ENCODE assay signal across 11 cellular contexts in genomic region chr14:65352964-65353530, GRCh38. TPM values are rescaled to one million over a fixed set of nuclear protein-coding genes. Genes with fewer than 3 reads are reported as not detected.
DNase-seq lines count a peak whose midpoint lies in the region; ATAC-seq and TF ChIP-seq lines count a peak whose summit lies in the region.
"Had no signal": no experiment of that assay in that cellular context is flagged by ENCODE, and none has a peak within 500 bp of the region (broad histone marks: within the 10 kb centered on the region; RNA-seq: fewer than 3 reads in every experiment).

No MANE protein-coding gene starts in this region.

- H3K79me2 ChIP-seq in DOHH2 (ENCODE audit: control insufficient read depth, low read length), result no peaks in the 10 kb centered on the region
- no peaks in the 10 kb centered on the region for H3K79me2 ChIP-seq in GM23338 (replicated peaks; ENCODE audit: insufficient read depth)

- peak overlapping the region; percentile 42 for H3K4me3 ChIP-seq in DOHH2 (ENCODE audit: low read length)
- H3K4me3 ChIP-seq in HEK293 (ENCODE audit: low read depth, low read length), result no peak overlapping the region
- no peak overlapping the region for H3K4me3 ChIP-seq in GM23338
- H3K4me3 ChIP-seq: adrenal gland had no signal

- POLR2A ChIA-PET in HEK293 (lab: Yijun Ruan, JAX), result no interaction called here

- DNase-seq in memory B cell (ENCODE audit: low spot score in 2 of 2), result peak in 1 of 2 donors; percentile 38
- DNase-seq in NCI-H524 treated with DMSO at 0.1 percent for 48 hours (lab: John Stamatoyannopoulos, UW), result no peak
- no peak for DNase-seq in GM23338 (ENCODE audit: low spot score)
- DNase-seq in midbrain (lab: John Stamatoyannopoulos, UW), result no peak
- no peak for DNase-seq in NCI-H69 (lab: John Stamatoyannopoulos, UW)
- DNase-seq: adrenal gland, NCI-H1694 treated with DMSO at 0.1 percent for 48 hours, T-helper 17 cell had no signal

- ATAC-seq in SK-N-SH treated with all-trans-retinoic acid at 6 μM for 48 hours (peak; percentile 70), memory B cell (ENCODE audit: low read depth) (peak; percentile 60), GM23338 (no peak)
- ATAC-seq: T-helper 17 cell had no signal

- peaks cover 65% of the 10 kb centered on the region for H3K4me1 Mint-ChIP-seq in memory B cell
- peaks cover 15% of the 10 kb centered on the region for H3K4me1 Mint-ChIP-seq in GM23338

- no peaks in the 10 kb centered on the region for H3K9me2 ChIP-seq in DOHH2 (replicated peaks; ENCODE audit: control insufficient read depth, low read length)
- H3K9me2 ChIP-seq in GM23338 (ENCODE audit: insufficient read depth), result 0 out of 2 replicates have a peak, but pooled peaks cover 9% of the 10 kb centered on the region

- CTCF ChIA-PET in HEK293 (lab: Yijun Ruan, JAX), result no interaction called here

- H3K36me3 Mint-ChIP-seq in memory B cell (no peaks in the 10 kb centered on the region), GM23338 (ENCODE audit: low read depth) (no peaks in the 10 kb centered on the region)

- H3K27me3 ChIP-seq in DOHH2 (ENCODE audit: control insufficient read depth, low read length) (no peaks in the 10 kb centered on the region), GM23338 (ENCODE audit: insufficient read depth) (no peaks in the 10 kb centered on the region)
- H3K27me3 ChIP-seq: adrenal gland had no signal

- H3K9me3 ChIP-seq in DOHH2 (ENCODE audit: control insufficient read depth, insufficient read depth, low read length) (no peaks in the 10 kb centered on the region), HEK293 (ENCODE audit: control insufficient read depth, insufficient read depth, low read depth, low read length) (no peaks in the 10 kb centered on the region)
- H3K9me3 ChIP-seq: adrenal gland had no signal

- H3K27ac Mint-ChIP-seq in memory B cell, result peak overlapping the region; percentile 83
- H3K27ac Mint-ChIP-seq in GM23338, result no peak overlapping the region
- H3K27ac Mint-ChIP-seq: T-helper 17 cell had no signal

- H3K36me3 ChIP-seq in DOHH2 (ENCODE audit: control insufficient read depth, low read length) (no peaks in the 10 kb centered on the region), HEK293 (ENCODE audit: control insufficient read depth in 2 of 2, insufficient read depth in 1 of 2, low read length in 2 of 2) (no peaks in the 10 kb centered on the region), GM23338 (ENCODE audit: insufficient read depth) (no peaks in the 10 kb centered on the region)
- H3K36me3 ChIP-seq: adrenal gland had no signal

- H3K27me3 Mint-ChIP-seq in memory B cell (no peaks in the 10 kb centered on the region), GM23338 (ENCODE audit: insufficient read depth, low read depth, poor library complexity) (peaks cover 6% of the 10 kb centered on the region)
- H3K27me3 Mint-ChIP-seq: T-helper 17 cell had no signal

- no peak overlapping the region for H2AFZ ChIP-seq in GM23338

- H3F3A ChIP-seq in DOHH2 (ENCODE audit: control insufficient read depth, insufficient read depth) (peaks cover 37% of the 10 kb centered on the region), GM23338 (replicated peaks; ENCODE audit: low read depth) (no peaks in the 10 kb centered on the region)

- H3K4me1 ChIP-seq in DOHH2 (ENCODE audit: control insufficient read depth, low read length), result peaks cover 95% of the 10 kb centered on the region
- no peaks in the 10 kb centered on the region; the same call in 1 of the 2 replicates for H3K4me1 ChIP-seq in HEK293 (ENCODE audit: control insufficient read depth, insufficient read depth, low read length)
- peaks cover 11% of the 10 kb centered on the region for H3K4me1 ChIP-seq in GM23338 (ENCODE audit: insufficient read depth)
- H3K4me1 ChIP-seq: adrenal gland had no signal

- H3K4me3 Mint-ChIP-seq in memory B cell, result no peak overlapping the region
- H3K4me3 Mint-ChIP-seq in GM23338, result no peak overlapping the region
- H3K4me3 Mint-ChIP-seq: T-helper 17 cell had no signal

- H3K4me2 ChIP-seq in DOHH2 (ENCODE audit: low read length) (peak overlapping the region; percentile 43), GM23338 (no peak overlapping the region)

- H3K9me3 Mint-ChIP-seq in memory B cell (no peaks in the 10 kb centered on the region), GM23338 (no peaks in the 10 kb centered on the region)

- peak; percentile 35 for TF ChIP-seq CTCF in DOHH2 (IDR thresholded peaks at IDR 0.05; ENCODE audit: low read depth, low read length, poor library complexity, severe bottlenecking)
- no peak for TF ChIP-seq CTCF in HEK293 (tag by site-specific recombination; IDR thresholded peaks at IDR 0.05)
- no peak for TF ChIP-seq CTCF in GM23338 (conservative IDR thresholded peaks at IDR 0.05; ENCODE audit: low read depth in 2 of 2)

- H3K27ac ChIP-seq in DOHH2 (ENCODE audit: low read depth, low read length) (peak overlapping the region; percentile 95), HEK293 (ENCODE audit: extremely low read depth, low read depth, low read length) (no peak overlapping the region), GM23338 (ENCODE audit: low read depth) (no peak overlapping the region)
- H3K27ac ChIP-seq: adrenal gland had no signal

- no peaks in the 10 kb centered on the region for H4K20me1 ChIP-seq in DOHH2 (ENCODE audit: control insufficient read depth, insufficient read depth, low read depth, low read length)
- no peaks in the 10 kb centered on the region for H4K20me1 ChIP-seq in GM23338 (replicated peaks; ENCODE audit: insufficient read depth)

TF ChIP-seq in HEK293, 187 proteins besides CTCF, POLR2A, EP300 and RAD21 (continues in another document):
- no peak for TF ChIP-seq ZNF155 (tag by site-specific recombination; IDR thresholded peaks at IDR 0.05)
- no peak for TF ChIP-seq ZBTB7A (tag by site-specific recombination; IDR thresholded peaks at IDR 0.05; ENCODE audit: low read depth)
- TF ChIP-seq ZNF664 (tag by site-specific recombination; IDR thresholded peaks at IDR 0.05), result no peak
- no peak for TF ChIP-seq ZNF621 (tag by site-specific recombination; IDR thresholded peaks at IDR 0.05)
- no peak for TF ChIP-seq PBX3 (CRISPR knock-in tag; IDR thresholded peaks at IDR 0.05)
- TF ChIP-seq ZNF366 (tag by site-specific recombination; conservative IDR thresholded peaks at IDR 0.05), result peak; percentile 28; the same call in 1 of the 2 replicates
- TF ChIP-seq ZNF335 (tag by site-specific recombination; conservative IDR thresholded peaks at IDR 0.05), result no peak
- TF ChIP-seq SP3 (tag by site-specific recombination; IDR thresholded peaks at IDR 0.05), result 0 out of 2 replicates have a peak, but pooled peaks have one; percentile 8

TF ChIP-seq in SK-N-SH treated with all-trans-retinoic acid at 6 μM for 48 hours, 23 proteins besides CTCF, POLR2A, EP300 and RAD21 (continues in another document):
- TF ChIP-seq ZFP30 (CRISPR knock-in tag; IDR thresholded peaks at IDR 0.05) (no peak), ZNF70 (CRISPR knock-in tag; IDR thresholded peaks at IDR 0.05) (no peak), POU6F1 (CRISPR knock-in tag; IDR thresholded peaks at IDR 0.05; ENCODE audit: borderline replicate concordance, low read depth) (no peak), RARB (CRISPR knock-in tag; IDR thresholded peaks at IDR 0.05) (no peak), ARNTL (CRISPR knock-in tag; IDR thresholded peaks at IDR 0.05; ENCODE audit: borderline replicate concordance, low read depth) (no peak), ISL1 (CRISPR knock-in tag; IDR thresholded peaks at IDR 0.05) (no peak), ZNF565 (CRISPR knock-in tag; conservative IDR thresholded peaks at IDR 0.05; ENCODE audit: low read depth) (no peak), OSR1 (CRISPR knock-in tag; IDR thresholded peaks at IDR 0.05) (no peak), GLIS3 (CRISPR knock-in tag; IDR thresholded peaks at IDR 0.05) (no peak), CSDC2 (CRISPR knock-in tag; IDR thresholded peaks at IDR 0.05) (no peak)

TF ChIP-seq in GM23338, 12 proteins besides CTCF, POLR2A, EP300 and RAD21 (continues in another document):
- no peak for TF ChIP-seq NANOG (IDR thresholded peaks at IDR 0.05; ENCODE audit: borderline replicate concordance)
- no peak for TF ChIP-seq ETS1 (IDR thresholded peaks at IDR 0.05)
- no peak for TF ChIP-seq STAT1 (IDR thresholded peaks at IDR 0.05; ENCODE audit: unreplicated experiment)
- no peak for TF ChIP-seq POLR2AphosphoS5 (IDR thresholded peaks at IDR 0.05; ENCODE audit: low read depth)
- no peak for TF ChIP-seq CREB1 (CRISPR knock-in tag; IDR thresholded peaks at IDR 0.05; ENCODE audit: low read depth)

RNA-seq across cellular contexts. Expression of gene FUT8, which starts 59.5 kb away (rescaled TPM):
- 22.2 and 23.2 TPM in 2 replicates for total RNA-seq in GM23338 (2014; rRNA removed; shearing (Covaris generic))
- polyA plus RNA-seq in GM23338 (2016; fragmentation: Nextera tagmentation; extraction: Ambion mirVana), result 8.2 and 8.6 TPM in 2 replicates
